23 cellular contexts compared by ENCODE assay signal in the genomic region with DNA sequence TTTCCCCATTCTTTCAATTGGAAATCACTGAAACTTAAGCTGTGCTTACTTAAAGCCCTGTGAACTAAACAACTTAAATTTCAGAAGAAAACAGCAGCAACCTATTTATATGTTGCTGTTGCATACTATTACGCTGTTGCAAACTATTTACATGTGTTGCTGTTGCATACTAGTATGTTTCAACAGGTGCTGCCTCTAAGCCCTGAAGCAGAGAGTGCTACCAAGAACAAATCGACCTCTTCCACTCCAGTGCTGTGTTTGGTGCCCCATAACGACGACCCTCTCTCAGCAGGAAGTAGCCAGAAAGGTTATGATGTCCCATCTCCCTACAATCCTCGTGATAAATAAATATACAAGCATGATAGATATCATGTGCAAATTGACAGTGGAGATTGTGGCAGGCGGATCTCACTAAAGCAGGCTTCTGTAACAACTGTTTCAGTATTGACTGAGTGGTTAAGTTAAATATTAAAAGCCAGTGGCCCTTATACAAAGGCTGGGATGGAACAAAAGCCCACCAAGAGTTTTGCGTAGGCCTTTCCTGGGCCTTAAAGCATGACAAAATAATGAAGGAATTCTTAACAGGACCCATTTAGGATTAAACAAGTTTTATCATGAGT.
"Had no signal": no experiment of that assay in that cellular context is flagged by ENCODE, and none has a peak within 500 bp of the region (broad histone marks: within the 10 kb centered on the region; RNA-seq: fewer than 3 reads in every experiment).

No MANE protein-coding gene starts in this region.

- H3K9me3 Mint-ChIP-seq: memory B cell; naive B cell; natural killer cell treated with Interleukin-12 subunit alpha and Interleukin-12 subunit beta and Interleukin-15 and Interleukin-18, amount 100 ng/mL, for 72 hours had no signal

- H3K36me3 Mint-ChIP-seq: memory B cell; naive B cell; natural killer cell treated with Interleukin-12 subunit alpha and Interleukin-12 subunit beta and Interleukin-15 and Interleukin-18, amount 100 ng/mL, for 72 hours had no signal

- H3K27me3 ChIP-seq: gastrocnemius medialis, ovary, stomach, thyroid gland had no signal

- DNase-seq: caudate nucleus; cerebellar nuclear complex; cortex of kidney; gastrocnemius medialis; kidney; left cardiac atrium; mucosa of descending colon; naive B cell; nucleus accumbens; ovary; stimulated activated CD4-positive, alpha-beta T cell treated with anti-CD3 and anti-CD28 coated beads, Interleukin-12 subunit alpha, Interleukin-12 subunit beta, amount 100 ng/mL, for 4 hours; stimulated activated CD4-positive, alpha-beta T cell treated with anti-CD3 and anti-CD28 coated beads, Interleukin-1b, Interleukin-23, amount 100 ng/mL, for 48 hours; stimulated activated CD4-positive, alpha-beta T cell treated with anti-CD3 and anti-CD28 coated beads, Interleukin-4, amount 100 ng/mL, for 1 hour; stimulated activated CD8-positive, alpha-beta memory T cell treated with anti-CD3 and anti-CD28 coated beads, Interleukin-4, amount 100 ng/mL, for 48 hours; stimulated activated naive CD4-positive, alpha-beta T cell treated with Interleukin-2 at 50 U/mL for 16 hours; stomach; thyroid gland; trophoblast cell had no signal

- H3K27ac ChIP-seq: gastrocnemius medialis, ovary had no signal

- H3K36me3 ChIP-seq: gastrocnemius medialis, ovary, stomach, thyroid gland had no signal

- H3K4me3 Mint-ChIP-seq: memory B cell; naive B cell; natural killer cell treated with Interleukin-12 subunit alpha and Interleukin-12 subunit beta and Interleukin-15 and Interleukin-18, amount 100 ng/mL, for 72 hours had no signal

- H3K4me2 ChIP-seq: smooth muscle cell had no signal

- ATAC-seq: gastrocnemius medialis; left cardiac atrium; mucosa of descending colon; natural killer cell treated with Interleukin-12 subunit alpha and Interleukin-12 subunit beta and Interleukin-15 and Interleukin-18, amount 100 ng/mL, for 72 hours; sciatic nerve had no signal

- H3K9me3 ChIP-seq: gastrocnemius medialis, mucosa of descending colon, ovary, stomach, thyroid gland had no signal

- H3K4me3 ChIP-seq: gastrocnemius medialis, lung, mucosa of descending colon, ovary, smooth muscle cell, stomach, thyroid gland had no signal

- H3K27me3 Mint-ChIP-seq: naive B cell had no signal

- H3K27ac Mint-ChIP-seq: memory B cell; naive B cell; natural killer cell treated with Interleukin-12 subunit alpha and Interleukin-12 subunit beta and Interleukin-15 and Interleukin-18, amount 100 ng/mL, for 72 hours had no signal

- H3K4me1 ChIP-seq: gastrocnemius medialis had no signal
